1 cellular context compared by ENCODE assay signal in the genomic region with DNA sequence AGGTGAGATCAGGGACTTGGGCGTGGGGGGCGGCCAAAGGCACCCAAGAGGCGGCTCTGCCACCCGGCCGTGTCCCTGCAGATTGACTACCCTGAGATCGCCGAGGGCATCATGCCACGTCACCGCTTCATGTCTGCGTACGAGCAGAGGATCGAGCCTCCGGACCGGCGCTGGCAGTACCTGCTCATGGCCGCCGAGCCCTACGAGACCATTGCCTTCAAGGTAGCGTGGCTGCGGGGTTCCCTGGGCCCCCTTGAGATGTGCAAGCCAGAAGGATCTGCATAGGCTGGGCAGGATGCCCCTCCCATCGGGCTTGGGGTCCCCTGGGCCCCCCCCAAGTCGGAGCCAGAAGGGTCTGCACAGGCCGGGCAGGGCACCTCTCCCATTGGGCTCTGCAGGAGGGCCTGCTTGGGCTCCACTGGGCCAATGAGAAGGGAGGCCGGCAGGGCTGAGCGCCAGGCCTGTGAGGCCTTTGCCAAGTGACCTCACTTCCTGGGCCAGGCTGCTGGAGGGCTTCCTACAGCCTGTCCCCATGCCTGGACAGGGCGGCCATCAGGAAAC.
TF ChIP-seq lines count a peak whose summit lies in the region.

No MANE protein-coding gene starts in this region.

TF ChIP-seq in K562, 482 proteins besides CTCF, POLR2A, EP300 and RAD21:
- peak; percentile 65 for TF ChIP-seq RBM22 (IDR thresholded peaks at IDR 0.05; ENCODE audit: low read depth, low read length, poor library complexity, severe bottlenecking)
- TF ChIP-seq ARNT (IDR thresholded peaks at IDR 0.05) = no peak
- TF ChIP-seq RFX1 (IDR thresholded peaks at IDR 0.05) = no peak
- no peak for TF ChIP-seq CBX1 (IDR thresholded peaks at IDR 0.05; ENCODE audit: low read depth)
- no peak for TF ChIP-seq EP400 (IDR thresholded peaks at IDR 0.05)
